In genomic region chr1:113747376-113747775, GRCh38 we compare ENCODE assay signal across 19 cellular contexts. TPM values are rescaled to one million over a fixed set of nuclear protein-coding genes. Genes with fewer than 3 reads are reported as not detected.
DNase-seq lines count a peak whose midpoint lies in the region; ATAC-seq and TF ChIP-seq lines count a peak whose summit lies in the region.
"Had no signal": no experiment of that assay in that cellular context is flagged by ENCODE, and none has a peak within 500 bp of the region (broad histone marks: within the 10 kb centered on the region; RNA-seq: fewer than 3 reads in every experiment).

No MANE protein-coding gene starts in this region.

- H3K4me1 ChIP-seq in RWPE2 (ENCODE audit: insufficient read depth, poor library complexity, severe bottlenecking) = no peaks in the 10 kb centered on the region
- H3K4me1 ChIP-seq: Caco-2, psoas muscle had no signal

- WGBS in lower leg skin, 2 donors = 92 to 93% methylated on average over 1 of the region's 1 CpG

- peaks cover 17% of the 10 kb centered on the region for H3K36me3 ChIP-seq in RWPE2 (ENCODE audit: low read depth)

- H3K27ac ChIP-seq in RWPE2 (ENCODE audit: poor library complexity, severe bottlenecking) = no peak overlapping the region
- H3K27ac ChIP-seq: cardiac muscle cell, psoas muscle, SK-N-MC had no signal

- intact Hi-C loops in lower leg skin (cut with DNase I; ENCODE audit: low total_unique reads) = no loop called here

- peak; percentile 70 for DNase-seq in GM03348 (ENCODE audit: low spot score)
- DNase-seq in RWPE2 (ENCODE audit: low spot score) = no peak
- peak; percentile 17 for DNase-seq in fibroblast of mammary gland (ENCODE audit: low read depth)
- no peak for DNase-seq in omental fat pad (ENCODE audit: low spot score)
- DNase-seq in lower leg skin (ENCODE audit: low spot score in 2 of 2) = no peak
- no peak for DNase-seq in SKM-1 (lab: John Stamatoyannopoulos, UW; ENCODE audit: unreplicated experiment)
- DNase-seq: activated naive CD4-positive, alpha-beta T cell treated with anti-CD3 and anti-CD28 coated beads, Interleukin-2, amount 50 U/mL, for 16 hours; Caco-2; effector CD8-positive, alpha-beta T cell; foreskin melanocyte; MG63; naive thymus-derived CD8-positive, alpha-beta T cell; NCI-H187 treated with DMSO at 0.1 percent for 48 hours; NCI-H510A; psoas muscle had no signal

- ATAC-seq in RWPE2 (ENCODE audit: low read depth) (peak; percentile 63; the same call in 2 of the 3 replicates), omental fat pad (ENCODE audit: low FRiP score) (peak; percentile 86), HG03196 (IDR thresholded peaks at IDR 0.05; ENCODE audit: unreplicated experiment) (no peak), GM21390 (IDR thresholded peaks at IDR 0.05; ENCODE audit: unreplicated experiment) (no peak)
- ATAC-seq: naive thymus-derived CD8-positive, alpha-beta T cell; psoas muscle had no signal

- no peak for TF ChIP-seq CTCF in RWPE2 (IDR thresholded peaks at IDR 0.05; ENCODE audit: poor library complexity, severe bottlenecking)
- no peak for TF ChIP-seq CTCF in fibroblast of mammary gland (conservative IDR thresholded peaks at IDR 0.05; ENCODE audit: control insufficient read depth, insufficient read depth, low read depth, low read length)
- TF ChIP-seq CTCF in omental fat pad (IDR thresholded peaks at IDR 0.05) = no peak
- no peak for TF ChIP-seq CTCF in lower leg skin (IDR thresholded peaks at IDR 0.05)

- H3K4me3 ChIP-seq in RWPE2 (ENCODE audit: severe bottlenecking) = no peak overlapping the region
- no peak overlapping the region for H3K4me3 ChIP-seq in fibroblast of mammary gland (ENCODE audit: control insufficient read depth, low read depth, low read length)
- H3K4me3 ChIP-seq in lower leg skin (ENCODE audit: low read depth, poor library complexity, severe bottlenecking) = no peak overlapping the region
- H3K4me3 ChIP-seq: cardiac muscle cell, MG63, psoas muscle, SK-N-MC had no signal

- no peaks in the 10 kb centered on the region for H3K27me3 ChIP-seq in RWPE2 (ENCODE audit: insufficient read depth, poor library complexity, severe bottlenecking)
- H3K27me3 ChIP-seq: cardiac muscle cell, MG63 had no signal

- no peaks in the 10 kb centered on the region for H3K9me3 ChIP-seq in RWPE2 (ENCODE audit: severe bottlenecking)
- H3K9me3 ChIP-seq: Caco-2, MG63, psoas muscle had no signal

- no peak for TF ChIP-seq POLR2A in lower leg skin (IDR thresholded peaks at IDR 0.05)

RNA-seq across cellular contexts. Expression of gene PHTF1, which starts 11.9 kb away (rescaled TPM):
- total RNA-seq in omental fat pad (10 to 100 TPM; 20.5 to 35.6 (median 26.0) TPM), lower leg skin (1 to 10 TPM in 3 of 4 donors, under 1 TPM in 1; 0.65 to 4.8 (median 2.0) TPM)

Comparison
In these comparisons a context has a peak if more than half of its experiments do, and no peak if none do; other contexts are left out.
1. DNase-seq: peak in GM03348 (single experiment) and fibroblast of mammary gland (single experiment); none in RWPE2 (single experiment), omental fat pad (single experiment), lower leg skin (0 of 2) and SKM-1 (single experiment).
2. ATAC-seq: peak in RWPE2 (single experiment) and omental fat pad (single experiment); none in HG03196 (single experiment) and GM21390 (single experiment).